Comparison of ENCODE assay signal across 23 cellular contexts in genomic region chr19:11191934-11192333, GRCh38. TPM values are rescaled to one million over a fixed set of nuclear protein-coding genes. Genes with fewer than 3 reads are reported as not detected.
A peak's percentile ranks its signal among the peaks of the same experiment; 100 is the strongest.
DNase-seq lines count a peak whose midpoint lies in the region; ATAC-seq, FAIRE-seq and TF ChIP-seq lines count a peak whose summit lies in the region.
"Had no signal": no experiment of that assay in that cellular context is flagged by ENCODE, and none has a peak within 500 bp of the region (broad histone marks: within the 10 kb centered on the region; RNA-seq: fewer than 3 reads in every experiment).

No MANE protein-coding gene starts in this region.

- no peak for DNase-seq in SK-N-SH
- no peak for DNase-seq in K562 (ENCODE audit: extremely low read depth in 1 of 4, low spot score in 3 of 4)
- DNase-seq in tibial artery: no peak
- no peak for DNase-seq in dorsolateral prefrontal cortex
- no peak for DNase-seq in activated T-cell treated with anti-CD3 and anti-CD28 coated beads for 4 hours
- DNase-seq: activated CD4-positive, alpha-beta T cell treated with anti-CD3 and anti-CD28 coated beads for 36 hours; activated T-cell treated with anti-CD3 and anti-CD28 coated beads, Interleukin-2, amount 50 U/mL, for 4 hours; CD8-positive, alpha-beta memory T cell; GDM1; GOT3; KG1; NCI-H1417; NCI-H446 treated with DMSO at 0.1 percent for 48 hours had no signal

- H3K9me1 ChIP-seq in K562 (ENCODE audit: control insufficient read depth, insufficient read depth, low read length): peaks cover 2% of the 10 kb centered on the region

- intact Hi-C loops in K562 (cut with micrococcal nuclease): no loop called here
- intact Hi-C loops in tibial artery (cut with DNase I; ENCODE audit: low total_unique reads): no loop called here
- intact Hi-C loops in dorsolateral prefrontal cortex (cut with DNase I): no loop called here

- no peaks in the 10 kb centered on the region for H3K9me3 ChIP-seq in SK-N-SH
- H3K9me3 ChIP-seq in K562 (replicated peaks; ENCODE audit: control insufficient read depth, insufficient read depth, low read depth, low read length): 0 out of 2 replicates have a peak, but pooled peaks cover 1% of the 10 kb centered on the region
- H3K9me3 ChIP-seq in mucosa of rectum (ENCODE audit: control insufficient read depth in 2 of 2, low read length in 2 of 2): no peaks in the 10 kb centered on the region
- no peaks in the 10 kb centered on the region for H3K9me3 ChIP-seq in tibial artery
- H3K9me3 ChIP-seq: adrenal gland, mucosa of descending colon had no signal

- TF ChIP-seq POLR2A in K562 (conservative IDR thresholded peaks at IDR 0.05): no peak

- in situ Hi-C loops in K562 (cut with MboI): no loop called here

- POLR2A ChIA-PET in SK-N-SH (lab: Yijun Ruan, JAX) (no interaction called here), K562 (lab: Yijun Ruan, JAX) (interaction anchor here (0.6 to 0.8 kb wide), 3 partner anchors 30 to 314 kb away, joined by 3 to 4 read pairs (median 4); no protein-coding TSS in a partner anchor)

- no peaks in the 10 kb centered on the region for H3K9me2 ChIP-seq in SK-N-SH

- no peak overlapping the region for H3K9ac ChIP-seq in SK-N-SH
- H3K9ac ChIP-seq in K562 (ENCODE audit: insufficient read depth in 1 of 2, low read depth in 2 of 2, low read length in 2 of 2): no peak overlapping the region
- no peak overlapping the region for H3K9ac ChIP-seq in mucosa of rectum (ENCODE audit: low read depth in 1 of 2, low read length in 2 of 2)

- TF ChIP-seq RAD21 in SK-N-SH (IDR thresholded peaks at IDR 0.05; ENCODE audit: low read length) (no peak), K562 (CRISPR knock-in tag; conservative IDR thresholded peaks at IDR 0.05 in 1 of 2, IDR thresholded peaks at IDR 0.05 in 1 of 2) (no peak)

- BruUV-seq in K562 (replicated peaks; lab: Mats Ljungman, UMichigan): no TSS peak

- FAIRE-seq in K562 (lab: Jason Lieb, UNC): no peak
- FAIRE-seq: colon had no signal

- ATAC-seq in SK-N-SH treated with all-trans-retinoic acid at 6 μM for 48 hours (no peak), K562 (no peak), HG02981 (IDR thresholded peaks at IDR 0.05; ENCODE audit: unreplicated experiment) (no peak)
- ATAC-seq: activated CD4-positive, alpha-beta T cell treated with anti-CD3 and anti-CD28 coated beads for 36 hours; activated T-cell treated with anti-CD3 and anti-CD28 coated beads, Interleukin-2, amount 50 U/mL, for 4 hours had no signal

- peak overlapping the region; percentile 8; the same call in 1 of the 2 replicates for H3K4me2 ChIP-seq in SK-N-SH
- no peak overlapping the region for H3K4me2 ChIP-seq in K562 (ENCODE audit: insufficient read depth, low read length)
- H3K4me2 ChIP-seq: PC-9 had no signal

- no peak for TF ChIP-seq EP300 in SK-N-SH (IDR thresholded peaks at IDR 0.05; ENCODE audit: borderline replicate concordance in 1 of 2, low read depth in 1 of 2, low read length in 1 of 2)
- no peak for TF ChIP-seq EP300 in K562 (IDR thresholded peaks at IDR 0.05; ENCODE audit: low read length)

- H3K27ac ChIP-seq in SK-N-SH (ENCODE audit: low read depth in 2 of 2, low read length in 1 of 2) (no peak overlapping the region), K562 (ENCODE audit: extremely low read depth, low read depth, low read length) (no peak overlapping the region), mucosa of rectum (ENCODE audit: low read depth in 2 of 2, low read length in 2 of 2) (peak overlapping the region; percentile 9 to 52), tibial artery (peak overlapping the region; percentile 94 to 98), dorsolateral prefrontal cortex (peak overlapping the region in 5 of 59 donors; percentile 28 to 53 (median 34))
- H3K27ac ChIP-seq: 22Rv1, PC-9 had no signal

- CTCF ChIA-PET in SK-N-SH (lab: Yijun Ruan, JAX): interaction anchor here (0.7 to 1.3 kb wide), 2 partner anchors 28 to 54 kb away, joined by 3 read pairs; no protein-coding TSS in a partner anchor
- CTCF ChIA-PET in K562 (lab: Yijun Ruan, JAX; ENCODE audit: low intra/inter-chr PET ratio): no interaction called here

- H3K4me1 ChIP-seq in SK-N-SH (ENCODE audit: control insufficient read depth in 1 of 2, insufficient read depth in 2 of 2, low read depth in 1 of 2, low read length in 1 of 2) (peaks cover 5 to 24% of the 10 kb centered on the region in 2 experiments; a peak in 1 of 4 replicates), K562 (replicated peaks in 1 of 2; ENCODE audit: control insufficient read depth in 2 of 2, insufficient read depth in 2 of 2, low read length in 2 of 2) (peaks cover 12 to 60% of the 10 kb centered on the region in 2 experiments; a peak in 4 of 5 replicates), mucosa of rectum (ENCODE audit: control insufficient read depth in 2 of 2, insufficient read depth in 2 of 2, low read length in 2 of 2) (peaks cover 9 to 10% of the 10 kb centered on the region in 2 donors), tibial artery (peaks cover 0 to 94% (median 79%) of the 10 kb centered on the region in 4 donors)

- H3K36me3 ChIP-seq in SK-N-SH (replicated peaks in 1 of 2; ENCODE audit: control insufficient read depth in 1 of 2, insufficient read depth in 2 of 2, low read length in 1 of 2): peaks cover 36 to 44% of the 10 kb centered on the region in 2 experiments
- H3K36me3 ChIP-seq in K562 (ENCODE audit: control insufficient read depth, insufficient read depth, low read length): peaks cover 53% of the 10 kb centered on the region
- H3K36me3 ChIP-seq in mucosa of rectum (ENCODE audit: control insufficient read depth in 2 of 2, insufficient read depth in 2 of 2, low read length in 2 of 2): peaks cover 0 to 9% of the 10 kb centered on the region in 2 donors
- peaks cover 45 to 72% (median 48%) of the 10 kb centered on the region in 3 donors for H3K36me3 ChIP-seq in tibial artery

- H3F3A ChIP-seq in SK-N-SH (replicated peaks; ENCODE audit: insufficient read depth): peaks cover 13% of the 10 kb centered on the region

- H4K20me1 ChIP-seq in SK-N-SH (ENCODE audit: insufficient read depth) (peaks cover 47% of the 10 kb centered on the region), K562 (replicated peaks; ENCODE audit: control insufficient read depth, insufficient read depth, low read length) (0 out of 2 replicates have a peak, but pooled peaks cover 3% of the 10 kb centered on the region)

- H2AFZ ChIP-seq in SK-N-SH (ENCODE audit: low read depth) (no peak overlapping the region), K562 (ENCODE audit: low read depth, low read length) (no peak overlapping the region)
- H2AFZ ChIP-seq: PC-9 had no signal

- H3K4me3 ChIP-seq in SK-N-SH (ENCODE audit: low read depth in 2 of 2, low read length in 1 of 2) (no peak overlapping the region), K562 (no peak overlapping the region), mucosa of rectum (ENCODE audit: low read length in 2 of 2) (no peak overlapping the region), tibial artery (peak overlapping the region; percentile 2 to 28), dorsolateral prefrontal cortex (peak overlapping the region in 2 of 59 donors; percentile 19 to 70)
- H3K4me3 ChIP-seq: adrenal gland, mucosa of descending colon, PC-9 had no signal

- peaks cover 87% of the 10 kb centered on the region for H3K79me2 ChIP-seq in SK-N-SH (ENCODE audit: insufficient read depth)
- H3K79me2 ChIP-seq in K562 (ENCODE audit: control insufficient read depth, insufficient read depth, low read length): peaks cover 11% of the 10 kb centered on the region

- WGBS in SK-N-SH (ENCODE audit: low lambda C conversion rate): 87% methylated on average over 5 of the region's 5 CpGs
- WGBS in K562 (ENCODE audit: insufficient coverage, low coverage, missing lambda C conversion rate): 68% methylated on average over 5 of the region's 5 CpGs

- TF ChIP-seq CTCF in SK-N-SH (IDR thresholded peaks at IDR 0.05): no peak
- no peak for TF ChIP-seq CTCF in K562 (IDR thresholded peaks at IDR 0.05 in 2 of 3, conservative IDR thresholded peaks at IDR 0.05 in 1 of 3; ENCODE audit: insufficient read depth in 2 of 3, low read depth in 1 of 3, low read length in 3 of 3)
- TF ChIP-seq CTCF in tibial artery (IDR thresholded peaks at IDR 0.05): no peak
- no peak for TF ChIP-seq CTCF in dorsolateral prefrontal cortex (IDR thresholded peaks at IDR 0.05 in 54 of 56, conservative IDR thresholded peaks at IDR 0.05 in 2 of 56; ENCODE audit: low read depth in 1 of 56, partially characterized antibody in 56 of 56)

- H3K27me3 ChIP-seq in SK-N-SH (ENCODE audit: insufficient read depth) (no peaks in the 10 kb centered on the region), K562 (ENCODE audit: control insufficient read depth in 2 of 2, insufficient read depth in 2 of 2, low read length in 2 of 2) (no peaks in the 10 kb centered on the region), mucosa of rectum (ENCODE audit: control insufficient read depth in 2 of 2, insufficient read depth in 2 of 2, low read length in 2 of 2) (no peaks in the 10 kb centered on the region), tibial artery (no peaks in the 10 kb centered on the region), dorsolateral prefrontal cortex (no peaks in the 10 kb centered on the region)
- H3K27me3 ChIP-seq: adrenal gland had no signal

RNA-seq across cellular contexts. Expression of gene KANK2, which starts 5.4 kb away (rescaled TPM):
- polyA plus RNA-seq in SK-N-SH (2012; rRNA removed) (63.9 and 92.4 TPM in 2 replicates), K562 (2011; rRNA removed) (10.8 and 13.5 TPM in 2 replicates), K562 (2014; fragmentation: Illumina TruSeq; extraction: Trizol) (47.7 and 47.8 TPM in 2 replicates), K562 (2014; fragmentation: Nextera tagmentation; extraction: Ambion mirVana) (1 to 10 TPM; 4.4 to 5.6 TPM), K562 (2014; rRNA removed) (17.4 and 24.6 TPM in 2 replicates)
- polyA plus RNA-seq in SK-N-SH (2012; cell fraction: cytosol; rRNA removed): 53.5 and 70.6 TPM in 2 replicates
- 95.9 and 113 TPM in 2 replicates for polyA plus RNA-seq in SK-N-SH (2012; cell fraction: nucleus; rRNA removed)
- 29.2 and 60.7 TPM in 2 replicates for total RNA-seq in K562 (2011; cell fraction: chromatin; rRNA removed; ENCODE audit: low replicate concordance)
- 29.0 and 31.2 TPM in 2 replicates for total RNA-seq in K562 (2011; cell fraction: nucleolus; rRNA removed)
- total RNA-seq in K562 (2011; cell fraction: nucleoplasm; rRNA removed): 30.1 and 39.5 TPM in 2 replicates
- total RNA-seq in K562 (2014; rRNA removed) (32.2 and 41.2 TPM in 2 replicates), K562 (2014; rRNA removed; fragmentation: Illumina TruSeq; extraction: Trizol) (12.7 and 13.9 TPM in 2 replicates), K562 (2015; rRNA removed; fragmentation: Illumina TruSeq; extraction: Trizol) (19.8 and 21.3 TPM in 2 replicates), K562 (2021) (36.0 and 37.5 TPM in 2 replicates), dorsolateral prefrontal cortex (10 to 100 TPM; 13.8 to 97.3 (median 30.1) TPM)
- polyA plus RNA-seq in K562 (2011; cell fraction: cytosol; rRNA removed): 9.4 and 26.1 TPM in 2 replicates
- 15.1 and 27.0 TPM in 2 replicates for polyA plus RNA-seq in K562 (2011; cell fraction: nucleus; rRNA removed)
- polyA plus RNA-seq in K562 (2012): 30.1 and 49.8 TPM in 2 replicates
- 7.2 and 12.8 TPM in 2 replicates for polyA minus RNA-seq in K562 (2011; rRNA and poly(A)+ RNA removed)
- polyA minus RNA-seq in K562 (2011; cell fraction: cytosol; rRNA and poly(A)+ RNA removed): 18.5 and 26.0 TPM in 2 replicates
- polyA minus RNA-seq in K562 (2011; cell fraction: nucleus; rRNA and poly(A)+ RNA removed): 6.7 and 6.9 TPM in 2 replicates

RNA-seq across cellular contexts. Expression of gene SPC24, which starts 36.4 kb away (rescaled TPM):
- polyA plus RNA-seq in SK-N-SH (2012; rRNA removed) (12.7 and 18.9 TPM in 2 replicates), K562 (2011; rRNA removed) (44.3 and 52.6 TPM in 2 replicates), K562 (2014; fragmentation: Illumina TruSeq; extraction: Trizol) (39.1 and 41.6 TPM in 2 replicates), K562 (2014; fragmentation: Nextera tagmentation; extraction: Ambion mirVana) (10 to 100 TPM; 18.2 to 26.8 TPM), K562 (2014; rRNA removed) (60.9 and 66.7 TPM in 2 replicates)
- 8.5 and 13.1 TPM in 2 replicates for polyA plus RNA-seq in SK-N-SH (2012; cell fraction: cytosol; rRNA removed)
- 25.0 and 27.1 TPM in 2 replicates for polyA plus RNA-seq in SK-N-SH (2012; cell fraction: nucleus; rRNA removed)
- total RNA-seq in K562 (2011; cell fraction: chromatin; rRNA removed; ENCODE audit: low replicate concordance): 42.4 and 88.4 TPM in 2 replicates
- 65.7 and 76.1 TPM in 2 replicates for total RNA-seq in K562 (2011; cell fraction: nucleolus; rRNA removed)
- total RNA-seq in K562 (2011; cell fraction: nucleoplasm; rRNA removed): 69.6 and 78.4 TPM in 2 replicates
- total RNA-seq in K562 (2014; rRNA removed) (154 and 188 TPM in 2 replicates), K562 (2014; rRNA removed; fragmentation: Illumina TruSeq; extraction: Trizol) (72.8 and 75.2 TPM in 2 replicates), K562 (2015; rRNA removed; fragmentation: Illumina TruSeq; extraction: Trizol) (82.0 and 82.5 TPM in 2 replicates), K562 (2021) (106 and 111 TPM in 2 replicates), dorsolateral prefrontal cortex (1 to 10 TPM in 102 of 120 experiments, under 1 TPM in 17, not detected in 1; 0.44 to 4.9 (median 1.8) TPM)
- 44.2 and 55.5 TPM in 2 replicates for polyA plus RNA-seq in K562 (2011; cell fraction: cytosol; rRNA removed)
- polyA plus RNA-seq in K562 (2011; cell fraction: nucleus; rRNA removed): 63.2 and 80.4 TPM in 2 replicates
- 45.4 and 60.6 TPM in 2 replicates for polyA plus RNA-seq in K562 (2012)
- 102 and 155 TPM in 2 replicates for polyA minus RNA-seq in K562 (2011; rRNA and poly(A)+ RNA removed)
- polyA minus RNA-seq in K562 (2011; cell fraction: cytosol; rRNA and poly(A)+ RNA removed): 81.5 and 101 TPM in 2 replicates
- 28.3 and 31.5 TPM in 2 replicates for polyA minus RNA-seq in K562 (2011; cell fraction: nucleus; rRNA and poly(A)+ RNA removed)
- polyA plus RNA-seq: CD8-positive, alpha-beta memory T cell had no signal

RNA-seq across cellular contexts. Expression of gene ANGPTL8, which starts 47.5 kb away (rescaled TPM):
- polyA plus RNA-seq in SK-N-SH (2012; rRNA removed): 0.21 TPM in 1 of 2 replicates, not detected in the other
- polyA plus RNA-seq in SK-N-SH (2012; cell fraction: cytosol; rRNA removed): 0.08 and 0.25 TPM in 2 replicates
- 0.41 and 0.66 TPM in 2 replicates for polyA plus RNA-seq in SK-N-SH (2012; cell fraction: nucleus; rRNA removed)
- not detected in 2 replicates for total RNA-seq in K562 (2011; cell fraction: chromatin; rRNA removed; ENCODE audit: low replicate concordance)
- total RNA-seq in K562 (2011; cell fraction: nucleolus; rRNA removed): not detected in 2 replicates
- total RNA-seq in K562 (2011; cell fraction: nucleoplasm; rRNA removed): not detected in 2 replicates
- total RNA-seq in K562 (2014; rRNA removed): not detected in 2 replicates
- total RNA-seq in K562 (2014; rRNA removed; fragmentation: Illumina TruSeq; extraction: Trizol): not detected in 2 replicates
- total RNA-seq in K562 (2015; rRNA removed; fragmentation: Illumina TruSeq; extraction: Trizol): not detected in 2 replicates
- not detected in 2 replicates for total RNA-seq in K562 (2021)
- not detected in 2 replicates for polyA plus RNA-seq in K562 (2011; rRNA removed)
- polyA plus RNA-seq in K562 (2011; cell fraction: cytosol; rRNA removed): not detected in 2 replicates
- polyA plus RNA-seq in K562 (2011; cell fraction: nucleus; rRNA removed): not detected in 2 replicates
- polyA plus RNA-seq in K562 (2012): not detected in 2 replicates
- not detected in 2 replicates for polyA plus RNA-seq in K562 (2014; fragmentation: Illumina TruSeq; extraction: Trizol)
- polyA plus RNA-seq in K562 (2014; fragmentation: Nextera tagmentation; extraction: Ambion mirVana): not detected
- polyA plus RNA-seq in K562 (2014; rRNA removed): not detected in 2 replicates
- polyA minus RNA-seq in K562 (2011; rRNA and poly(A)+ RNA removed): not detected in 2 replicates
- polyA minus RNA-seq in K562 (2011; cell fraction: cytosol; rRNA and poly(A)+ RNA removed): not detected in 2 replicates
- polyA minus RNA-seq in K562 (2011; cell fraction: nucleus; rRNA and poly(A)+ RNA removed): not detected in 2 replicates
- total RNA-seq in dorsolateral prefrontal cortex: 1 to 10 TPM in 43 of 120 experiments, under 1 TPM in 14, not detected in 63; 0.39 to 3.2 (median 1.5) TPM
- total RNA-seq: activated CD4-positive, alpha-beta T cell treated with anti-CD3 and anti-CD28 coated beads for 36 hours; activated T-cell treated with anti-CD3 and anti-CD28 coated beads, Interleukin-2, amount 50 U/mL, for 4 hours; CD8-positive, alpha-beta memory T cell; mucosa of descending colon; PC-9; pulmonary artery endothelial cell; T-helper 1 cell treated with Interleukin-12 subunit alpha and Interleukin-12 subunit beta and Interleukin-4 antibody, amounts not matched to agents 30 ng/mL and 1 ng/mL, for 36 hours had no signal
- polyA plus RNA-seq: CD8-positive, alpha-beta memory T cell had no signal

Comparison
In these comparisons a context has a peak if more than half of its experiments do, and no peak if none do; other contexts are left out.
1. H3K27ac ChIP-seq: peak in mucosa of rectum (2 of 2) and tibial artery (2 of 2); none in SK-N-SH (0 of 2) and K562 (single experiment).
2. H3K4me3 ChIP-seq: peak in tibial artery (2 of 2); none in SK-N-SH (0 of 2), K562 (single experiment) and mucosa of rectum (0 of 2).
3. RNA of gene SPC24, which starts 36.4 kb away (total RNA-seq): 42.4 to 188 TPM in K562; 0.44 to 4.9 TPM in dorsolateral prefrontal cortex; every median in the first group is over 4 times any median in the second.